ENCODE assay signal across 16 cellular contexts in genomic region chr20:41087777-41088176, GRCh38. TPM values are rescaled to one million over a fixed set of nuclear protein-coding genes. Genes with fewer than 3 reads are reported as not detected.
DNase-seq lines count a peak whose midpoint lies in the region; ATAC-seq and TF ChIP-seq lines count a peak whose summit lies in the region.
"Had no signal": no experiment of that assay in that cellular context is flagged by ENCODE, and none has a peak within 500 bp of the region (broad histone marks: within the 10 kb centered on the region; RNA-seq: fewer than 3 reads in every experiment).

No MANE protein-coding gene starts in this region.

- H3K27ac Mint-ChIP-seq in activated T-cell treated with anti-CD3 and anti-CD28 coated beads, Interleukin-2, amount 50 U/mL, for 72 hours: peak overlapping the region; percentile 31
- peak overlapping the region; percentile 16 for H3K27ac Mint-ChIP-seq in stimulated activated naive B cell treated with anti-CD40 and anti-IgM and Interleukin-4, amounts not matched to agents 10 μg/mL and 1 μg/mL and 100 μg/mL, for 72 hours

- peaks cover 17% of the 10 kb centered on the region for H3K4me1 Mint-ChIP-seq in activated T-cell treated with anti-CD3 and anti-CD28 coated beads, Interleukin-2, amount 50 U/mL, for 72 hours (ENCODE audit: low read depth)
- H3K4me1 Mint-ChIP-seq in activated T-cell treated with anti-CD3 and anti-CD28 coated beads, Interleukin-2, amount 50 U/mL, for 4 hours (ENCODE audit: low read depth): peaks cover 14% of the 10 kb centered on the region
- H3K4me1 Mint-ChIP-seq in stimulated activated naive B cell treated with anti-CD40 and anti-IgM and Interleukin-4, amounts not matched to agents 10 μg/mL and 1 μg/mL and 100 μg/mL, for 72 hours: peaks cover 4 to 16% of the 10 kb centered on the region in 2 donors

- peaks cover 6 to 24% of the 10 kb centered on the region in 2 donors for H3K36me3 Mint-ChIP-seq in activated T-cell treated with anti-CD3 and anti-CD28 coated beads, Interleukin-2, amount 50 U/mL, for 72 hours (ENCODE audit: insufficient read depth in 2 of 2)
- H3K36me3 Mint-ChIP-seq in activated T-cell treated with anti-CD3 and anti-CD28 coated beads, Interleukin-2, amount 50 U/mL, for 4 hours (ENCODE audit: insufficient read depth): peaks cover 48% of the 10 kb centered on the region
- peaks cover 39 to 59% of the 10 kb centered on the region in 2 donors for H3K36me3 Mint-ChIP-seq in stimulated activated naive B cell treated with anti-CD40 and anti-IgM and Interleukin-4, amounts not matched to agents 10 μg/mL and 1 μg/mL and 100 μg/mL, for 72 hours

- no peak for DNase-seq in activated T-cell treated with anti-CD3 and anti-CD28 coated beads, Interleukin-2, amount 50 U/mL, for 72 hours
- DNase-seq in activated T-cell treated with anti-CD3 and anti-CD28 coated beads, Interleukin-2, amount 50 U/mL, for 4 hours: no peak
- DNase-seq in NCI-H1105 (lab: John Stamatoyannopoulos, UW) (peak; percentile 33), RWPE2 (ENCODE audit: low spot score) (no peak), AG08396 (ENCODE audit: low spot score) (no peak), HCEC 1CT (no peak)
- DNase-seq in stimulated activated naive B cell treated with anti-CD40 and anti-IgM and Interleukin-4, amounts not matched to agents 10 μg/mL and 1 μg/mL and 100 μg/mL, for 72 hours: no peak
- DNase-seq: CD8-positive, alpha-beta memory T cell; DMS 273 treated with DMSO at 0.1 percent for 48 hours; EL; H7; NCI-H526; Right ventricle myocardium superior had no signal

- H3K36me3 ChIP-seq in RWPE2 (ENCODE audit: low read depth): peaks cover 100% of the 10 kb centered on the region

- H3K27ac ChIP-seq in RWPE2 (ENCODE audit: poor library complexity, severe bottlenecking): peak overlapping the region; percentile 39

- no peaks in the 10 kb centered on the region for H3K27me3 Mint-ChIP-seq in activated T-cell treated with anti-CD3 and anti-CD28 coated beads, Interleukin-2, amount 50 U/mL, for 72 hours (ENCODE audit: low read depth)
- H3K27me3 Mint-ChIP-seq in activated T-cell treated with anti-CD3 and anti-CD28 coated beads, Interleukin-2, amount 50 U/mL, for 4 hours (ENCODE audit: low read depth): no peaks in the 10 kb centered on the region
- H3K27me3 Mint-ChIP-seq in stimulated activated naive B cell treated with anti-CD40 and anti-IgM and Interleukin-4, amounts not matched to agents 10 μg/mL and 1 μg/mL and 100 μg/mL, for 72 hours: no peaks in the 10 kb centered on the region
- H3K27me3 Mint-ChIP-seq: CD8-positive, alpha-beta memory T cell had no signal

- H3K9me3 ChIP-seq in RWPE2 (ENCODE audit: severe bottlenecking): no peaks in the 10 kb centered on the region
- H3K9me3 ChIP-seq: BE2C had no signal

- no peaks in the 10 kb centered on the region for H3K27me3 ChIP-seq in RWPE2 (ENCODE audit: insufficient read depth, poor library complexity, severe bottlenecking)
- H3K27me3 ChIP-seq: BE2C had no signal

- no peak for TF ChIP-seq CTCF in RWPE2 (IDR thresholded peaks at IDR 0.05; ENCODE audit: poor library complexity, severe bottlenecking)

- H3K4me3 ChIP-seq in RWPE2 (ENCODE audit: severe bottlenecking): no peak overlapping the region

- no peaks in the 10 kb centered on the region for H3K9me3 Mint-ChIP-seq in activated T-cell treated with anti-CD3 and anti-CD28 coated beads, Interleukin-2, amount 50 U/mL, for 72 hours
- no peaks in the 10 kb centered on the region for H3K9me3 Mint-ChIP-seq in activated T-cell treated with anti-CD3 and anti-CD28 coated beads, Interleukin-2, amount 50 U/mL, for 4 hours
- no peaks in the 10 kb centered on the region for H3K9me3 Mint-ChIP-seq in stimulated activated naive B cell treated with anti-CD40 and anti-IgM and Interleukin-4, amounts not matched to agents 10 μg/mL and 1 μg/mL and 100 μg/mL, for 72 hours
- H3K9me3 Mint-ChIP-seq: CD8-positive, alpha-beta memory T cell had no signal

- peaks cover 15% of the 10 kb centered on the region for H3K4me1 ChIP-seq in RWPE2 (ENCODE audit: insufficient read depth, poor library complexity, severe bottlenecking)

- ATAC-seq in activated T-cell treated with anti-CD3 and anti-CD28 coated beads, Interleukin-2, amount 50 U/mL, for 72 hours (replicated peaks in 1 of 2): no peak
- no peak for ATAC-seq in activated T-cell treated with anti-CD3 and anti-CD28 coated beads, Interleukin-2, amount 50 U/mL, for 4 hours
- ATAC-seq in RWPE2 (ENCODE audit: low read depth) (no peak), HG02840 (IDR thresholded peaks at IDR 0.05; ENCODE audit: low FRiP score, unreplicated experiment) (no peak)
- no peak for ATAC-seq in stimulated activated naive B cell treated with anti-CD40 and anti-IgM and Interleukin-4, amounts not matched to agents 10 μg/mL and 1 μg/mL and 100 μg/mL, for 72 hours (replicated peaks)
- ATAC-seq: Panc1 had no signal

- H3K4me3 Mint-ChIP-seq in activated T-cell treated with anti-CD3 and anti-CD28 coated beads, Interleukin-2, amount 50 U/mL, for 72 hours: no peak overlapping the region
- H3K4me3 Mint-ChIP-seq in activated T-cell treated with anti-CD3 and anti-CD28 coated beads, Interleukin-2, amount 50 U/mL, for 4 hours: no peak overlapping the region
- no peak overlapping the region for H3K4me3 Mint-ChIP-seq in stimulated activated naive B cell treated with anti-CD40 and anti-IgM and Interleukin-4, amounts not matched to agents 10 μg/mL and 1 μg/mL and 100 μg/mL, for 72 hours
- H3K4me3 Mint-ChIP-seq: CD8-positive, alpha-beta memory T cell had no signal

RNA-seq across cellular contexts. Expression of gene PLCG1, which starts 49.6 kb away (rescaled TPM):
- 100 to 1,000 TPM; 177 to 221 TPM for total RNA-seq in activated T-cell treated with anti-CD3 and anti-CD28 coated beads, Interleukin-2, amount 50 U/mL, for 72 hours
- total RNA-seq in activated T-cell treated with anti-CD3 and anti-CD28 coated beads, Interleukin-2, amount 50 U/mL, for 4 hours: 100 to 1,000 TPM in 1 of 3 donors, 10 to 100 TPM in 2; 89.1 to 104 (median 91.3) TPM

RNA-seq across cellular contexts. Expression of gene TOP1, which starts 59.2 kb away (rescaled TPM):
- total RNA-seq in activated T-cell treated with anti-CD3 and anti-CD28 coated beads, Interleukin-2, amount 50 U/mL, for 72 hours: 10 to 100 TPM; 78.7 to 86.1 TPM
- 100 to 1,000 TPM; 117 to 131 (median 121) TPM for total RNA-seq in activated T-cell treated with anti-CD3 and anti-CD28 coated beads, Interleukin-2, amount 50 U/mL, for 4 hours
